ENCODE assay signal across 28 cellular contexts in the genomic region with DNA sequence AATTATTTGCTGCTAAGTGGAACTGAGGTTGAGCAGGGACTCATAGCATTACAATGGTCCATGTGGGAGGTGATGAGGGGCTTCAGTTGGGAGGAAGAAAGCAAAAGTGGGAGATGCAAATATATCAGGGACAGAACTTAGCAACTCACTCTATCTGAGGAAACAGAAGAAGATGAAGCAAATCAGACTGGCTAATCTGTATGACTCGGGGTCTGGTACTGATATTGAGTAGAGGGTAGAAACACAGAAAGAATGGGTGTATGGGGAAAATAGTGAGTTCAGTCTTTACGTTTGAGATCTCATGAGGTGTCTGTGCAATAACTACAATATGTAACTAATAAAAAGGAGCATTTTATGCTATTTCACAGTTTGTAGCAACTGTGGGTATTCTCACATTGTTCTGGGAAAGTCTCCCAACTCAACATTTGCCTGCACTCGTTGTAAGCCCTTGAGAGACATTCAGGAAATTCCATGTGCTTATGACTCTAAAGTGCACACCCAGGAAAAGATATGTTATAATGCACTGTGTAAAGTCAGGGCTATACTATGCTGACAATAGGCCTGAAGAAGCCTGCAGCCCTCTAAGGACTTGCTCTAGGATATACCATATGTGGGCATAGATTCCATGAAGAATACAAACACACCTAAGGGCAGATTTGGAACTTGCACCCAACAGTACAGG.
DNase-seq lines count a peak whose midpoint lies in the region; ATAC-seq and TF ChIP-seq lines count a peak whose summit lies in the region.
"Had no signal": no experiment of that assay in that cellular context is flagged by ENCODE, and none has a peak within 500 bp of the region (broad histone marks: within the 10 kb centered on the region; RNA-seq: fewer than 3 reads in every experiment).

No MANE protein-coding gene starts in this region.

- H3K9me3 ChIP-seq in cardiac muscle cell (ENCODE audit: low read depth) (no peaks in the 10 kb centered on the region), left ventricle myocardium inferior (replicated peaks) (no peaks in the 10 kb centered on the region), lung (ENCODE audit: control insufficient read depth in 2 of 2, insufficient read depth in 1 of 2, low read length in 1 of 2) (no peaks in the 10 kb centered on the region)
- H3K9me3 ChIP-seq: A549, Caco-2, gastrocnemius medialis, SK-N-SH had no signal

- H3K4me3 ChIP-seq in cardiac muscle cell (no peak overlapping the region), left ventricle myocardium inferior (no peak overlapping the region), lung (no peak overlapping the region)
- H3K4me3 ChIP-seq: A549; BLaER1 treated with 17β-estradiol and CSF1 and Interleukin-3, amounts not matched to agents 10 nM and 100 nM; gastrocnemius medialis; GM12878 had no signal

- TF ChIP-seq CTCF in cardiac muscle cell (IDR thresholded peaks at IDR 0.05; ENCODE audit: low read depth, low read length) (no peak), left ventricle myocardium inferior (IDR thresholded peaks at IDR 0.05; ENCODE audit: borderline replicate concordance) (no peak), lung (IDR thresholded peaks at IDR 0.05; ENCODE audit: control extremely low read depth, extremely low read depth) (no peak)

- WGBS in lung, 2 donors, result 61 to 85% methylated on average over 3 of the region's 3 CpGs

- H3K4me1 ChIP-seq in cardiac muscle cell (ENCODE audit: low read depth) (no peaks in the 10 kb centered on the region), left ventricle myocardium inferior (peaks cover 3% of the 10 kb centered on the region), lung (ENCODE audit: control insufficient read depth in 2 of 2, insufficient read depth in 2 of 2, low read length in 2 of 2) (peaks cover 0 to 6% of the 10 kb centered on the region in 2 donors)
- H3K4me1 ChIP-seq: A549; BLaER1 treated with 17β-estradiol and CSF1 and Interleukin-3, amounts not matched to agents 10 nM and 100 nM; Caco-2; gastrocnemius medialis had no signal

- DNase-seq in cardiac muscle cell (ENCODE audit: low read depth in 1 of 2, low spot score in 1 of 2) (peak; percentile 25 to 50), left ventricle myocardium inferior (no peak), lung (ENCODE audit: low spot score) (no peak), superior temporal gyrus (ENCODE audit: extremely low spot score) (no peak)
- DNase-seq in stimulated activated CD4-positive, alpha-beta T cell treated with anti-CD3 and anti-CD28 coated beads, Interleukin-2, amount 100 ng/mL, for 24 hours, result no peak
- no peak for DNase-seq in activated CD4-positive, CD25-positive, alpha-beta regulatory T cell (lab: John Stamatoyannopoulos, UW)
- DNase-seq: activated CD4-positive, alpha-beta T cell treated with anti-CD3 and anti-CD28 coated beads, Interleukin-2, amount 10 ng/mL, durations not matched to agents 7 days and 5 days; activated CD8-positive, alpha-beta memory T cell treated with anti-CD3 and anti-CD28 coated beads, Interleukin-2, amount 10 ng/mL, durations not matched to agents 7 days and 5 days; activated naive CD4-positive, alpha-beta T cell treated with anti-CD3 and anti-CD28 coated beads, Interleukin-2, amount 10 ng/mL, durations not matched to agents 7 days and 5 days; anterior cingulate cortex; Caco-2; cerebellar nuclear complex; DND-41; effector CD4-positive, alpha-beta T cell; gastrocnemius medialis; hypothalamus; KG1; NCI-H146; NCI-H526 treated with DMSO at 0.1 percent for 48 hours; SK-N-SH; stimulated activated CD8-positive, alpha-beta memory T cell treated with anti-CD3 and anti-CD28 coated beads, Interleukin-4, amount 100 ng/mL, for 48 hours; trophoblast cell had no signal

- H3K27ac ChIP-seq in cardiac muscle cell (peak overlapping the region; percentile 2), left ventricle myocardium inferior (replicated peaks) (no peak overlapping the region), cingulate gyrus (ENCODE audit: low read depth, low read length) (peak overlapping the region; percentile 19), lung (ENCODE audit: low read depth in 1 of 2, low read length in 1 of 2) (no peak overlapping the region)
- H3K27ac ChIP-seq: A549; BLaER1 treated with 17β-estradiol and CSF1 and Interleukin-3, amounts not matched to agents 10 nM and 100 nM; gastrocnemius medialis; VCaP had no signal

- H3K27me3 ChIP-seq in cardiac muscle cell (no peaks in the 10 kb centered on the region), left ventricle myocardium inferior (ENCODE audit: low read depth) (no peaks in the 10 kb centered on the region), lung (ENCODE audit: control insufficient read depth, insufficient read depth) (no peaks in the 10 kb centered on the region)
- H3K27me3 ChIP-seq: BLaER1 treated with 17β-estradiol and CSF1 and Interleukin-3, amounts not matched to agents 10 nM and 100 nM; gastrocnemius medialis had no signal

- ATAC-seq in lung (ENCODE audit: insufficient read depth, low FRiP score) (peak; percentile 47), GM18498 (IDR thresholded peaks at IDR 0.05; ENCODE audit: unreplicated experiment) (no peak)
- ATAC-seq: A549; activated CD8-positive, alpha-beta memory T cell treated with anti-CD3 and anti-CD28 coated beads, Interleukin-2, amount 10 ng/mL, durations not matched to agents 7 days and 5 days; gastrocnemius medialis; GM12878 had no signal

- H3K36me3 ChIP-seq in cardiac muscle cell, result no peaks in the 10 kb centered on the region
- no peaks in the 10 kb centered on the region for H3K36me3 ChIP-seq in left ventricle myocardium inferior
- H3K36me3 ChIP-seq in lung (ENCODE audit: control insufficient read depth in 2 of 2, insufficient read depth in 2 of 2, low read length in 2 of 2), result no peaks in the 10 kb centered on the region
- H3K36me3 ChIP-seq: BLaER1 treated with 17β-estradiol and CSF1 and Interleukin-3, amounts not matched to agents 10 nM and 100 nM; gastrocnemius medialis had no signal

- intact Hi-C loops in left ventricle myocardium inferior (cut with micrococcal nuclease), result no loop called here

Comparison
In these comparisons a context has a peak if more than half of its experiments do, and no peak if none do; other contexts are left out.
1. DNase-seq: peak in cardiac muscle cell (2 of 2); none in left ventricle myocardium inferior (single experiment), lung (single experiment), stimulated activated CD4-positive, alpha-beta T cell treated with anti-CD3 and anti-CD28 coated beads, Interleukin-2, amount 100 ng/mL, for 24 hours (0 of 2), superior temporal gyrus (single experiment) and activated CD4-positive, CD25-positive, alpha-beta regulatory T cell (0 of 4).
2. H3K27ac ChIP-seq: peak in cardiac muscle cell (single experiment) and cingulate gyrus (single experiment); none in left ventricle myocardium inferior (single experiment) and lung (0 of 2).